9 cellular contexts compared by ENCODE assay signal in the genomic region with DNA sequence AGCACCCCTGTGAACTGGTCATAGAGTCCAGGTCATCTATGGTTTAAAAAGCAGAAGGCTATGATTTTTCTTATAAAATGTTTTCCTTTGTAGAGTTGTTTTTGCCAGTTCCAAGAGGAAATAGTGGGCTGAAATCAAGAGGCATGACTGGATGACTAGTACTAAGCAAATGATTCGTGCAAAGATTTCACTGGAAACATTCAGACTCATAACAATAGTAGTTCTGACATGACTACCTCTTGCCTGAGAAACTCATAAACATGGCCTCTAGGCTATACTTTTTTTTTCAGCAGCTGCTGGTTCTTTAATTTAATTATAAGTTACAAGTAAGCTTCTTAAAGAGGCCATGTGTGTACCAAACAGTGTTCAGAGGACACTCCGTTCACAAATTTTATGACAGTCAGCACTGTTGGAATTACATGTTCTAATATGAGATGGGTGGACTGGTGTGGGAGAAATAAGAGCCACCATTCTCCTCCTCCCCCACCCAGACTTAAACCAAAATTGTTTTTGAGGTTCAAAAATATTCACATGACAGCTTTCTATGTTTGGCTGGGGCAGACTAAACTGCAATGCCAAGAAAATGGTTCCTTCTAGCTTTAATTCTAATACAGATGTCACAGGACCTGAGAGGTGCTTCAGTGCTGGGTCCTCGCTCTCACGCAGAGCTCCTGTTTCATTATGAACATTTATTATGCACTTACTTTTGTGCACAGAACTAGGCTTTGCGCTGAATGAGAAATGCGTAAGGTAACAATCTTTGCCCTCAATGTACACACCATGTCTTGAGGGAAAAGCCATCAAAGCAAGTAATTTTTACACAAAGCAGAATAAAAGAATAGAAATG.
DNase-seq lines count a peak whose midpoint lies in the region; ATAC-seq and TF ChIP-seq lines count a peak whose summit lies in the region.
"Had no signal": no experiment of that assay in that cellular context is flagged by ENCODE, and none has a peak within 500 bp of the region (broad histone marks: within the 10 kb centered on the region; RNA-seq: fewer than 3 reads in every experiment).

No MANE protein-coding gene starts in this region.

- H3K4me3 ChIP-seq in GM12864 (ENCODE audit: low read depth, low read length): no peak overlapping the region; the same call in 1 of the 2 replicates
- H3K4me3 ChIP-seq: left lung had no signal

- DNase-seq in GM12864 (ENCODE audit: low read depth) (peak; percentile 74), GM20000 (ENCODE audit: low spot score) (peak; percentile 30), epithelial cell of prostate (ENCODE audit: low read depth, low spot score) (peak; percentile 57), NCI-H2081 (lab: John Stamatoyannopoulos, UW) (no peak), NCI-H1417 treated with DMSO at 0.1 percent for 48 hours (lab: John Stamatoyannopoulos, UW) (no peak), activated gamma-delta T cell (lab: John Stamatoyannopoulos, UW) (no peak), NCI-H1436 treated with DMSO at 0.1 percent for 48 hours (lab: John Stamatoyannopoulos, UW) (no peak)
- DNase-seq: left lung had no signal

- ATAC-seq in HG03175 (IDR thresholded peaks at IDR 0.05; ENCODE audit: unreplicated experiment): peak; percentile 37
- ATAC-seq: left lung had no signal

- TF ChIP-seq CTCF in GM12864 (IDR thresholded peaks at IDR 0.05; ENCODE audit: low read depth, low read length, missing control alignments) (no peak), GM20000 (IDR thresholded peaks at IDR 0.05; ENCODE audit: extremely low read depth, missing control alignments) (no peak)

- peak overlapping the region; percentile 9 for H3K27ac ChIP-seq in epithelial cell of prostate
- H3K27ac ChIP-seq: left lung had no signal

Comparison
In these comparisons a context has a peak if more than half of its experiments do, and no peak if none do; other contexts are left out.
1. DNase-seq: peak in GM12864 (single experiment), GM20000 (single experiment) and epithelial cell of prostate (single experiment); none in NCI-H2081 (0 of 2), NCI-H1417 treated with DMSO at 0.1 percent for 48 hours (single experiment), activated gamma-delta T cell (single experiment) and NCI-H1436 treated with DMSO at 0.1 percent for 48 hours (single experiment).